In the genomic region with DNA sequence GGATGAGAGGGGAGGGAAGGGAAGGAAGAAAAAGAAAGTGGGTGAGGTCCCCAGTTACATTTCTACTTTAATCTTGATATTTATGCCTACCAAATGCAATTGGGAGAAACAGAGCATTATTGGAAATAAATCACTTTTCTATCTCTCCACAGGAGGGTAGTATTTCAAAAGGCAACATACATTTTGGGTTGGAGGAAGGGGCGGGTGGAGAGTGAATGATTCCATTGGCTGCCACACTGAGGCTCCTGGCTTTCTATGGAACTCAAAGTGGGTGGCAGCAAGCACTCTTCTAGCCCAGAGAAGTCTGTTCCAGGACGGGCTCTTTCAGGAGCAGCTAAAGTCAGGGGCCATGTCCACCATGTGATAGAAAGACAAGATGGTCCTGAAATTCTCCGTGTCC, we compare ENCODE assay signal across 18 cellular contexts.
DNase-seq lines count a peak whose midpoint lies in the region; ATAC-seq and TF ChIP-seq lines count a peak whose summit lies in the region.
"Had no signal": no experiment of that assay in that cellular context is flagged by ENCODE, and none has a peak within 500 bp of the region (broad histone marks: within the 10 kb centered on the region; RNA-seq: fewer than 3 reads in every experiment).

No MANE protein-coding gene starts in this region.

- H3K36me3 Mint-ChIP-seq in activated CD4-positive, alpha-beta T cell treated with anti-CD3 and anti-CD28 coated beads, Interleukin-2, amount 10 ng/mL, durations not matched to agents 7 days and 5 days (ENCODE audit: low read depth) = no peaks in the 10 kb centered on the region
- H3K36me3 Mint-ChIP-seq in GM23338 (ENCODE audit: low read depth) = peaks cover 15% of the 10 kb centered on the region
- H3K36me3 Mint-ChIP-seq in T-helper 2 cell treated with Interferon-gamma antibody and Interleukin-4, amounts not matched to agents 5 μg/mL and 100 μg/mL, for 36 hours (ENCODE audit: low read depth) = no peaks in the 10 kb centered on the region

- peaks cover 7% of the 10 kb centered on the region for H3K4me1 Mint-ChIP-seq in activated CD4-positive, alpha-beta T cell treated with anti-CD3 and anti-CD28 coated beads, Interleukin-2, amount 10 ng/mL, durations not matched to agents 7 days and 5 days
- no peaks in the 10 kb centered on the region for H3K4me1 Mint-ChIP-seq in GM23338
- peaks cover 3% of the 10 kb centered on the region for H3K4me1 Mint-ChIP-seq in T-helper 2 cell treated with Interferon-gamma antibody and Interleukin-4, amounts not matched to agents 5 μg/mL and 100 μg/mL, for 36 hours (ENCODE audit: low read depth)

- no peaks in the 10 kb centered on the region for H3K9me3 ChIP-seq in effector memory CD4-positive, alpha-beta T cell (ENCODE audit: control insufficient read depth, low read length)
- H3K9me3 ChIP-seq: A549, uterus had no signal

- H3K27me3 Mint-ChIP-seq in activated CD4-positive, alpha-beta T cell treated with anti-CD3 and anti-CD28 coated beads, Interleukin-2, amount 10 ng/mL, durations not matched to agents 7 days and 5 days = peaks cover 2% of the 10 kb centered on the region
- H3K27me3 Mint-ChIP-seq in GM23338 (ENCODE audit: insufficient read depth, low read depth, poor library complexity) = peaks cover 1% of the 10 kb centered on the region
- peaks cover 7% of the 10 kb centered on the region for H3K27me3 Mint-ChIP-seq in T-helper 2 cell treated with Interferon-gamma antibody and Interleukin-4, amounts not matched to agents 5 μg/mL and 100 μg/mL, for 36 hours (ENCODE audit: low read depth)

- no peaks in the 10 kb centered on the region for H3K9me3 Mint-ChIP-seq in activated CD4-positive, alpha-beta T cell treated with anti-CD3 and anti-CD28 coated beads, Interleukin-2, amount 10 ng/mL, durations not matched to agents 7 days and 5 days
- peaks cover 24% of the 10 kb centered on the region for H3K9me3 Mint-ChIP-seq in GM23338
- no peaks in the 10 kb centered on the region for H3K9me3 Mint-ChIP-seq in T-helper 2 cell treated with Interferon-gamma antibody and Interleukin-4, amounts not matched to agents 5 μg/mL and 100 μg/mL, for 36 hours

- no peaks in the 10 kb centered on the region for H3K79me2 ChIP-seq in GM23338 (replicated peaks; ENCODE audit: insufficient read depth)

- peak; percentile 5 for DNase-seq in activated CD4-positive, alpha-beta T cell treated with anti-CD3 and anti-CD28 coated beads, Interleukin-2, amount 10 ng/mL, durations not matched to agents 7 days and 5 days
- no peak for DNase-seq in activated CD4-positive, alpha-beta T cell treated with anti-CD3 and anti-CD28 coated beads for 4 hours
- DNase-seq in GM23338 (ENCODE audit: low spot score) (peak; percentile 16), DMS79 (lab: John Stamatoyannopoulos, UW) (no peak), GM19240 (ENCODE audit: insufficient read length, low spot score) (no peak), MV-4-11 (lab: John Stamatoyannopoulos, UW) (no peak)
- no peak for DNase-seq in T-helper 2 cell treated with Interferon-gamma antibody and Interleukin-4, amounts not matched to agents 5 μg/mL and 100 μg/mL, for 36 hours (ENCODE audit: low spot score)
- DNase-seq in effector memory CD4-positive, alpha-beta T cell = no peak
- DNase-seq: activated CD4-positive, alpha-beta T cell treated with anti-CD3 and anti-CD28 coated beads, Interleukin-2, amount 50 U/mL, for 1 hour; COR-L47; effector CD4-positive, alpha-beta T cell; heart left ventricle; KG1; SHP77; T-helper 9 cell; uterus had no signal

- H3K4me3 Mint-ChIP-seq in activated CD4-positive, alpha-beta T cell treated with anti-CD3 and anti-CD28 coated beads, Interleukin-2, amount 10 ng/mL, durations not matched to agents 7 days and 5 days = peak overlapping the region; percentile 64
- no peak overlapping the region for H3K4me3 Mint-ChIP-seq in GM23338
- peak overlapping the region; percentile 72 for H3K4me3 Mint-ChIP-seq in T-helper 2 cell treated with Interferon-gamma antibody and Interleukin-4, amounts not matched to agents 5 μg/mL and 100 μg/mL, for 36 hours

- peak; percentile 38; the same call in 2 of the 3 replicates for ATAC-seq in GM23338
- ATAC-seq: A549, heart left ventricle had no signal

- H3K27ac Mint-ChIP-seq in activated CD4-positive, alpha-beta T cell treated with anti-CD3 and anti-CD28 coated beads, Interleukin-2, amount 10 ng/mL, durations not matched to agents 7 days and 5 days = peak overlapping the region; percentile 71
- H3K27ac Mint-ChIP-seq in GM23338 = no peak overlapping the region
- H3K27ac Mint-ChIP-seq in T-helper 2 cell treated with Interferon-gamma antibody and Interleukin-4, amounts not matched to agents 5 μg/mL and 100 μg/mL, for 36 hours = peak overlapping the region; percentile 63

- no peaks in the 10 kb centered on the region for H3K27me3 ChIP-seq in GM23338 (ENCODE audit: insufficient read depth)
- no peaks in the 10 kb centered on the region for H3K27me3 ChIP-seq in effector memory CD4-positive, alpha-beta T cell (replicated peaks; ENCODE audit: control insufficient read depth, insufficient read depth, low read length, poor library complexity, severe bottlenecking)
- H3K27me3 ChIP-seq: uterus had no signal

- no peaks in the 10 kb centered on the region for H3F3A ChIP-seq in GM23338 (replicated peaks; ENCODE audit: low read depth)

- peak in 1 of 2 experiments; percentile 4; a peak in 1 of 4 replicates for TF ChIP-seq CTCF in GM23338 (conservative IDR thresholded peaks at IDR 0.05; ENCODE audit: low read depth in 2 of 2)

- POLR2A ChIA-PET in activated CD4-positive, alpha-beta T cell treated with anti-CD3 and anti-CD28 coated beads, Interleukin-2, amount 10 ng/mL, durations not matched to agents 7 days and 5 days (lab: Charles Lee) = no interaction called here

- H3K27ac ChIP-seq in GM23338 (ENCODE audit: low read depth) = no peak overlapping the region
- peak overlapping the region; percentile 18 for H3K27ac ChIP-seq in effector memory CD4-positive, alpha-beta T cell (ENCODE audit: insufficient read depth, low read length, poor library complexity, severe bottlenecking)
- H3K27ac ChIP-seq: A549, heart left ventricle, HL-60, uterus had no signal

- 0 out of 2 replicates have a peak overlapping the region, but pooled peaks have one; percentile 19 for H2AFZ ChIP-seq in GM23338

- no peaks in the 10 kb centered on the region for H3K9me2 ChIP-seq in GM23338 (ENCODE audit: insufficient read depth)

- CTCF ChIA-PET in activated CD4-positive, alpha-beta T cell treated with anti-CD3 and anti-CD28 coated beads, Interleukin-2, amount 10 ng/mL, durations not matched to agents 7 days and 5 days (lab: Charles Lee) = no interaction called here

- no peak overlapping the region for H3K4me3 ChIP-seq in GM23338
- H3K4me3 ChIP-seq in effector memory CD4-positive, alpha-beta T cell (ENCODE audit: insufficient read depth, low read depth, low read length, poor library complexity, severe bottlenecking) = no peak overlapping the region
- H3K4me3 ChIP-seq: A549, heart left ventricle, uterus had no signal

- H4K20me1 ChIP-seq in GM23338 (replicated peaks; ENCODE audit: insufficient read depth) = no peaks in the 10 kb centered on the region

- H3K4me1 ChIP-seq in GM23338 (ENCODE audit: insufficient read depth) = no peaks in the 10 kb centered on the region
- H3K4me1 ChIP-seq in effector memory CD4-positive, alpha-beta T cell (ENCODE audit: control insufficient read depth, insufficient read depth, low read length, poor library complexity, severe bottlenecking) = no peaks in the 10 kb centered on the region
- H3K4me1 ChIP-seq: A549, heart left ventricle, uterus had no signal

- no peaks in the 10 kb centered on the region for H3K36me3 ChIP-seq in GM23338 (ENCODE audit: insufficient read depth)
- H3K36me3 ChIP-seq in effector memory CD4-positive, alpha-beta T cell (ENCODE audit: control insufficient read depth, insufficient read depth, low read length) = no peaks in the 10 kb centered on the region
- H3K36me3 ChIP-seq: heart left ventricle, uterus had no signal

- no peak overlapping the region for H3K4me2 ChIP-seq in GM23338
- H3K4me2 ChIP-seq: A549 had no signal

TF ChIP-seq in GM23338, 12 proteins besides CTCF, POLR2A, EP300 and RAD21 (continues in another document):
- no peak for TF ChIP-seq NANOG (IDR thresholded peaks at IDR 0.05; ENCODE audit: borderline replicate concordance)
- no peak for TF ChIP-seq CREB1 (CRISPR knock-in tag; IDR thresholded peaks at IDR 0.05; ENCODE audit: low read depth)

Comparison
In these comparisons a context has a peak if more than half of its experiments do, and no peak if none do; other contexts are left out.
1. DNase-seq: peak in activated CD4-positive, alpha-beta T cell treated with anti-CD3 and anti-CD28 coated beads, Interleukin-2, amount 10 ng/mL, durations not matched to agents 7 days and 5 days (single experiment) and GM23338 (single experiment); none in activated CD4-positive, alpha-beta T cell treated with anti-CD3 and anti-CD28 coated beads for 4 hours (0 of 2), T-helper 2 cell treated with Interferon-gamma antibody and Interleukin-4, amounts not matched to agents 5 μg/mL and 100 μg/mL, for 36 hours (single experiment), effector memory CD4-positive, alpha-beta T cell (0 of 3), DMS79 (single experiment), GM19240 (single experiment) and MV-4-11 (single experiment).